ENCODE assay signal across 21 cellular contexts in genomic region chr4:84767163-84767562, GRCh38.
"Had no signal": no experiment of that assay in that cellular context is flagged by ENCODE, and none has a peak within 500 bp of the region (broad histone marks: within the 10 kb centered on the region; RNA-seq: fewer than 3 reads in every experiment).

No MANE protein-coding gene starts in this region.

- H3K36me3 Mint-ChIP-seq: naive thymus-derived CD4-positive, alpha-beta T cell had no signal

- H3K9me3 Mint-ChIP-seq: dendritic cell treated with granulocyte-macrophage colony-stimulating factor and Interleukin-4, amounts not matched to agents 40 ng/mL and 50 ng/mL, for 4 days; effector memory CD8-positive, alpha-beta T cell had no signal

- H3K4me3 ChIP-seq: esophagus muscularis mucosa, gastroesophageal sphincter, right atrium auricular region, sigmoid colon, skin epidermis had no signal

- H3K4me1 Mint-ChIP-seq: naive thymus-derived CD4-positive, alpha-beta T cell had no signal

- H3K4me3 Mint-ChIP-seq: dendritic cell treated with granulocyte-macrophage colony-stimulating factor and Interleukin-4, amounts not matched to agents 40 ng/mL and 50 ng/mL, for 4 days; effector memory CD8-positive, alpha-beta T cell; naive thymus-derived CD4-positive, alpha-beta T cell had no signal

- H3K9me3 ChIP-seq: esophagus muscularis mucosa, gastroesophageal sphincter, neutrophil, right atrium auricular region, sigmoid colon had no signal

- H3K4me1 ChIP-seq: esophagus muscularis mucosa, gastroesophageal sphincter, right atrium auricular region, sigmoid colon had no signal

- ATAC-seq: effector memory CD8-positive, alpha-beta T cell; gastroesophageal sphincter; naive thymus-derived CD4-positive, alpha-beta T cell had no signal

- H3K27ac ChIP-seq: epithelial cell of prostate, esophagus muscularis mucosa, gastroesophageal sphincter, neutrophil, right atrium auricular region, sigmoid colon, skin epidermis had no signal

- FAIRE-seq: colon, islet of Langerhans had no signal

- H3K27me3 ChIP-seq: esophagus muscularis mucosa, gastroesophageal sphincter, neutrophil, right atrium auricular region, sigmoid colon had no signal

- H3K27ac Mint-ChIP-seq: dendritic cell treated with granulocyte-macrophage colony-stimulating factor and Interleukin-4, amounts not matched to agents 40 ng/mL and 50 ng/mL, for 4 days; effector memory CD8-positive, alpha-beta T cell had no signal

- H3K27me3 Mint-ChIP-seq: dendritic cell treated with granulocyte-macrophage colony-stimulating factor and Interleukin-4, amounts not matched to agents 40 ng/mL and 50 ng/mL, for 4 days; effector memory CD8-positive, alpha-beta T cell; naive thymus-derived CD4-positive, alpha-beta T cell had no signal

- DNase-seq: effector memory CD8-positive, alpha-beta T cell; head of caudate nucleus; hippocampal formation; kidney glomerular epithelial cell; mammary epithelial cell; naive thymus-derived CD4-positive, alpha-beta T cell; posterior cingulate gyrus; sigmoid colon; stimulated activated CD4-positive, alpha-beta T cell treated with anti-CD3 and anti-CD28 coated beads, Interleukin-2, amount 100 ng/mL, for 24 hours; stimulated activated CD4-positive, alpha-beta T cell treated with anti-CD3 and anti-CD28 coated beads, Interleukin-4, amount 100 ng/mL, for 4 hours; stimulated activated naive CD4-positive, alpha-beta T cell; trophoblast cell had no signal

- H3K36me3 ChIP-seq: right atrium auricular region had no signal
